Comparison of ENCODE assay signal across 8 cellular contexts in the genomic region with DNA sequence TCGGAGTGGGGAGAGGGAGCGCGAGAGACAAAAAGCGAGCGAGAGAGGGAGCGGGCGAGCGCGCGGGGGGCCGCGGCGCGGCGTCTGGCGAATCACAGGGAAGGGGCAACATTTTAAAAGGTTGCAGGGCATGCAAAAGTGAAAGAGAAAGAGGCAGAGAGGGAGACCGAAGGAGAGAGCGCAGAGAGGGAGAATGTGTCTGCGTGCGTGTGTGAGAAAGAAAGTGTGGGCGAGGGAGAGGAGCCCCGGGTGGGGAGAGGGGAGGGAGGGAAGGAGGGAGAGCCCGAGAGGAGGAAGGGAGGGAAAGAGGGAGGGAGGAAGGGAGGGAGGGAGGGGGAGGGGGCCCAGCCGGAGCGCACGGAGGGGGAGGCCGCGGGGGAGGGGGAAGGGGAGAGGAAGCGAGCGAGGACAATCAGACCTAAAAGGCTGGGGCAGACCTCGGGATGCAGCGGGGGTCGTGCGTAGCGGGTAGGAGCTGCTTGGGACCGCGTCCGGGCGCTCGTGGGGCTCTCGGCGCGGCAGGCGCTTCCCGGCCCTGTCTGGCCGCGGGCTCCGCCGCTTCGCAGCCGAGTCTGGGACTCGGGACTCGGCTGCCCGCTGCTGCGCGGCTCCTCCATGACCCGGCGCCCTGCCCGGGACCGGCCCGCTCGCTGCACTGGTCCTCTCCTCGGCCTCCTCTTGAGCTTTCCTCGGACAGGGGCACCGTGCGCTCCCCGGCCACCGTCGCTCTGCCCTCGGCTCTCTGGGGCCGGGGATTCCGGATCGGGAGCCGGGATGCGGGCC. TPM values are rescaled to one million over a fixed set of nuclear protein-coding genes. Genes with fewer than 3 reads are reported as not detected.
A peak's percentile ranks its signal among the peaks of the same experiment; 100 is the strongest.
DNase-seq lines count a peak whose midpoint lies in the region; ATAC-seq, FAIRE-seq and TF ChIP-seq lines count a peak whose summit lies in the region.

No MANE protein-coding gene starts in this region.

- H3K36me3 ChIP-seq in Peyer's patch = no peaks in the 10 kb centered on the region
- no peaks in the 10 kb centered on the region for H3K36me3 ChIP-seq in brain microvascular endothelial cell (replicated peaks)
- no peaks in the 10 kb centered on the region for H3K36me3 ChIP-seq in kidney (ENCODE audit: control insufficient read depth in 1 of 2, insufficient read depth in 2 of 2, low read length in 2 of 2)

- TF ChIP-seq CTCF in Peyer's patch (IDR thresholded peaks at IDR 0.05) = no peak
- no peak for TF ChIP-seq CTCF in brain microvascular endothelial cell (IDR thresholded peaks at IDR 0.05; ENCODE audit: low read depth, low read length, missing control alignments)
- TF ChIP-seq CTCF in kidney (IDR thresholded peaks at IDR 0.05; ENCODE audit: borderline replicate concordance, extremely low read depth, insufficient read depth) = no peak

- H3K4me3 ChIP-seq in Peyer's patch (peak overlapping the region; percentile 60 to 82 (median 66)), brain microvascular endothelial cell (ENCODE audit: low read depth, low read length) (peak overlapping the region; percentile 66), kidney (ENCODE audit: low read length in 2 of 2) (peak overlapping the region; percentile 77 to 79)

- ATAC-seq in GM19395 (IDR thresholded peaks at IDR 0.05; ENCODE audit: unreplicated experiment) = peak; percentile 53
- ATAC-seq in HG03558 (IDR thresholded peaks at IDR 0.05; ENCODE audit: extremely low read depth, unreplicated experiment) = peak; percentile 33

- H3K27me3 ChIP-seq in Peyer's patch (peaks cover 0 to 62% of the 10 kb centered on the region in 2 donors), brain microvascular endothelial cell (replicated peaks) (peaks cover 69% of the 10 kb centered on the region)

- intact Hi-C loops in kidney (cut with DNase I) = loop anchor here (10.0 kb wide), 1 partner anchor 378 kb away; no protein-coding TSS in a partner anchor

- no peaks in the 10 kb centered on the region for H3K9me3 ChIP-seq in Peyer's patch
- H3K9me3 ChIP-seq in kidney (ENCODE audit: control insufficient read depth in 1 of 2, low read length in 2 of 2) = peaks cover 0 to 5% of the 10 kb centered on the region in 2 donors

- no peak overlapping the region for H3K27ac ChIP-seq in Peyer's patch
- no peak overlapping the region for H3K27ac ChIP-seq in brain microvascular endothelial cell
- peak overlapping the region; percentile 83 for H3K27ac ChIP-seq in kidney (ENCODE audit: low read depth in 2 of 2, low read length in 2 of 2)

- no peak for TF ChIP-seq POLR2A in Peyer's patch (IDR thresholded peaks at IDR 0.05)

- DNase-seq in DMS153 (lab: John Stamatoyannopoulos, UW) (peak; percentile 73), Peyer's patch (peak in 1 of 3 donors; percentile 53), brain microvascular endothelial cell (peak; percentile 46), kidney (peak; percentile 90), GDM1 (lab: John Stamatoyannopoulos, UW) (no peak)
- DNase-seq in stimulated activated CD8-positive, alpha-beta memory T cell treated with anti-CD3 and anti-CD28 coated beads, Interleukin-7, amount 100 ng/mL, for 4 hours (ENCODE audit: low read depth in 2 of 2) = peak; percentile 24 to 34

- peaks cover 0 to 50% (median 11%) of the 10 kb centered on the region in 4 donors for H3K4me1 ChIP-seq in Peyer's patch
- peaks cover 0 to 17% of the 10 kb centered on the region in 2 donors for H3K4me1 ChIP-seq in kidney (ENCODE audit: control insufficient read depth in 1 of 2, insufficient read depth in 1 of 2, low read depth in 1 of 2, low read length in 2 of 2)

- in situ Hi-C loops in brain microvascular endothelial cell (cut with HindIII; ENCODE audit: low pct_ligation_motif_present, low sequenced_read_pairs) = no loop called here

- peak overlapping the region; percentile 77 to 89 for H3K9ac ChIP-seq in kidney (ENCODE audit: low read length in 2 of 2)

- no peak for FAIRE-seq in kidney (lab: Jason Lieb, UNC)

RNA-seq across cellular contexts. Expression of a gene that starts 2.5 kb away (rescaled TPM):
- 1 to 10 TPM in 1 of 4 donors, not detected in 3; 1.4 TPM for total RNA-seq in Peyer's patch
- total RNA-seq in kidney = 16.2 TPM
- 10.1 TPM for polyA plus RNA-seq in kidney (ENCODE audit: insufficient read depth, low read depth, low replicate concordance)

Comparison
In these comparisons a context has a peak if more than half of its experiments do, and no peak if none do; other contexts are left out.
1. H3K27ac ChIP-seq: peak in kidney (2 of 2); none in Peyer's patch (0 of 4) and brain microvascular endothelial cell (single experiment).
2. Peak in every context shown above with its lines, with median percentiles within 50 percentile points of each other: H3K4me3 ChIP-seq.